Comparison of ENCODE assay signal across 25 cellular contexts in the genomic region with DNA sequence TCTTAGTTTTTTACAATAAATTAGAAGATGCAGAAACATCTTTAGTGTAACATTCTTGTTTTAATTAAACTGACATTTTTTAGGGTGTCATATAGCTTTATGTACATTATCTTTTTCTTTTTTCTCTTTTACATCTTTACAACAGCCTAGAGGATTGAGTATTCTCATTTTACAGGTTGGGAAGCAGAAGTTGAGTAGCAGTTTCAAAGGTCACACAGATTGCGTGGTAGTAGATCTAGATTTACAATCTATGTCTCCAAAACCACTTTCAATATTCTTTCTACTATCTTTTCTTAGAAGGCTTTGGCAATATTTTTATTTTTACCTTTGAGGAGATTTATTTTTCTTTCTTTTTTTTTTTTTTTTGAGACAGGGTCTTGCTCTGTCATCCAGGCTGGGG.
"Had no signal": no experiment of that assay in that cellular context is flagged by ENCODE, and none has a peak within 500 bp of the region (broad histone marks: within the 10 kb centered on the region; RNA-seq: fewer than 3 reads in every experiment).

No MANE protein-coding gene starts in this region.

- H3K27ac ChIP-seq: brain microvascular endothelial cell, dorsolateral prefrontal cortex, WERI-Rb-1 had no signal

- H3K36me3 ChIP-seq: brain microvascular endothelial cell, WERI-Rb-1 had no signal

- H3K4me3 ChIP-seq: dorsolateral prefrontal cortex had no signal

- DNase-seq: activated B cell treated with CpG ODN at 0.5 μM for 24 hours; activated CD4-positive, alpha-beta T cell treated with anti-CD3 and anti-CD28 coated beads for 48 hours; activated CD4-positive, alpha-beta T cell treated with anti-CD3 and anti-CD28 coated beads, Interleukin-2, amount 50 U/mL, for 1 hour; activated CD4-positive, alpha-beta T cell treated with anti-CD3 and anti-CD28 coated beads, Interleukin-2, amount 50 U/mL, for 48 hours; activated CD8-positive, alpha-beta memory T cell treated with anti-CD3 and anti-CD28 coated beads for 24 hours; activated CD8-positive, alpha-beta T cell treated with anti-CD3 and anti-CD28 coated beads for 36 hours; activated effector memory CD4-positive, alpha-beta T cell treated with Interleukin-2 at 50 U/mL for 16 hours; activated gamma-delta T cell treated with Interleukin-2 at 50 U/mL for 16 hours; activated naive CD4-positive, alpha-beta T cell treated with anti-CD3 and anti-CD28 coated beads, Interleukin-2, amount 50 U/mL, for 16 hours; activated naive CD4-positive, alpha-beta T cell treated with Interleukin-2 at 50 U/mL for 16 hours; activated T-cell treated with anti-CD3 and anti-CD28 coated beads, Interleukin-2, amount 50 U/mL, for 4 hours; amniotic stem cell; anterior cingulate cortex; brain microvascular endothelial cell; dorsolateral prefrontal cortex; effector memory CD4-positive, alpha-beta T cell; endodermal cell; foreskin fibroblast; T-helper 1 cell; T-helper 17 cell; T1000; WERI-Rb-1 had no signal

- ATAC-seq: activated CD4-positive, CD25-positive, alpha-beta regulatory T cell treated with anti-CD3 and anti-CD28 coated beads, Interleukin-2, amount 50 U/mL, for 24 hours; activated CD8-positive, alpha-beta T cell treated with anti-CD3 and anti-CD28 coated beads for 36 hours; activated T-cell treated with anti-CD3 and anti-CD28 coated beads, Interleukin-2, amount 50 U/mL, for 4 hours; activated T-helper 17 cell treated with anti-CD3 and anti-CD28 coated beads, Interleukin-2, amount 50 U/mL, for 72 hours; esophagus mucosa; T-helper 17 cell had no signal

- H3K27me3 ChIP-seq: brain microvascular endothelial cell, dorsolateral prefrontal cortex had no signal
